Comparison of ENCODE assay signal across 29 cellular contexts in genomic region chr6:155412335-155412734, GRCh38. TPM values are rescaled to one million over a fixed set of nuclear protein-coding genes. Genes with fewer than 3 reads are reported as not detected.
DNase-seq lines count a peak whose midpoint lies in the region; ATAC-seq and TF ChIP-seq lines count a peak whose summit lies in the region.
"Had no signal": no experiment of that assay in that cellular context is flagged by ENCODE, and none has a peak within 500 bp of the region (broad histone marks: within the 10 kb centered on the region; RNA-seq: fewer than 3 reads in every experiment).

No MANE protein-coding gene starts in this region.

- no peaks in the 10 kb centered on the region for H3K36me3 ChIP-seq in prostate gland
- H3K36me3 ChIP-seq in body of pancreas (replicated peaks in 1 of 2; ENCODE audit: insufficient read depth in 1 of 2, low read depth in 2 of 2): no peaks in the 10 kb centered on the region
- H3K36me3 ChIP-seq: breast epithelium, colonic mucosa, gastroesophageal sphincter, neutrophil, stomach, tibial nerve had no signal

- H3K9me3 ChIP-seq in prostate gland (no peaks in the 10 kb centered on the region), body of pancreas (no peaks in the 10 kb centered on the region)
- H3K9me3 ChIP-seq: breast epithelium, colonic mucosa, gastroesophageal sphincter, neutrophil, stomach, tibial nerve had no signal

- intact Hi-C loops in prostate gland (cut with DNase I) (no loop called here), body of pancreas (cut with DNase I) (no loop called here)

- H3K27me3 ChIP-seq in prostate gland (replicated peaks; ENCODE audit: insufficient read depth): no peaks in the 10 kb centered on the region
- H3K27me3 ChIP-seq in body of pancreas: no peaks in the 10 kb centered on the region
- H3K27me3 ChIP-seq: breast epithelium, colonic mucosa, gastroesophageal sphincter, neutrophil, stomach, tibial nerve had no signal

- peak; percentile 47 for DNase-seq in NCI-H1092 treated with DMSO at 0.1 percent for 48 hours (lab: John Stamatoyannopoulos, UW)
- no peak for DNase-seq in NCI-H1092 (lab: John Stamatoyannopoulos, UW)
- peak; percentile 15 for DNase-seq in M059J (ENCODE audit: low read depth)
- DNase-seq in epithelial cell of esophagus (ENCODE audit: low read depth): peak; percentile 10
- DNase-seq in renal cortical epithelial cell (ENCODE audit: low read depth): peak; percentile 24
- DNase-seq in prostate gland (ENCODE audit: low spot score): no peak
- DNase-seq in body of pancreas: no peak
- DNase-seq in medulla oblongata (ENCODE audit: extremely low spot score): no peak
- DNase-seq: activated CD4-positive, alpha-beta memory T cell treated with anti-CD3 and anti-CD28 coated beads, Interleukin-2, amount 10 ng/mL, durations not matched to agents 7 days and 5 days; activated CD4-positive, alpha-beta T cell treated with anti-CD3 and anti-CD28 coated beads for 1 hour; CD4-positive, CD25-positive, alpha-beta regulatory T cell; colonic mucosa; hippocampal formation; KBM-7; left colon; MM.1S; NCI-H1436 treated with DMSO at 0.1 percent for 48 hours; OCI-M1; stomach had no signal

- ATAC-seq in body of pancreas: no peak
- ATAC-seq: esophagus mucosa, gastroesophageal sphincter, left colon had no signal

- WGBS in prostate gland: 96% methylated on average over 1 of the region's 1 CpG
- WGBS in body of pancreas, 2 donors: 82 to 92% methylated on average over 1 of the region's 1 CpG

- H3K4me3 ChIP-seq in epithelial cell of esophagus (ENCODE audit: low read length) (no peak overlapping the region), prostate gland (no peak overlapping the region), body of pancreas (no peak overlapping the region)
- H3K4me3 ChIP-seq: breast epithelium, colonic mucosa, gastroesophageal sphincter, stomach, tibial nerve had no signal

- TF ChIP-seq POLR2A in prostate gland (IDR thresholded peaks at IDR 0.05) (no peak), body of pancreas (IDR thresholded peaks at IDR 0.05) (no peak)

- TF ChIP-seq CTCF in epithelial cell of esophagus (IDR thresholded peaks at IDR 0.05; ENCODE audit: insufficient read depth, low read depth, low read length, missing control alignments) (no peak), prostate gland (IDR thresholded peaks at IDR 0.05) (no peak), body of pancreas (IDR thresholded peaks at IDR 0.05) (no peak)

- H3K27ac ChIP-seq in prostate gland (no peak overlapping the region), body of pancreas (no peak overlapping the region)
- H3K27ac ChIP-seq: 22Rv1, breast epithelium, colonic mucosa, gastroesophageal sphincter, neutrophil, stomach, tibial nerve had no signal

- H3K4me1 ChIP-seq in prostate gland (replicated peaks) (no peaks in the 10 kb centered on the region), body of pancreas (peaks cover under 1% of the 10 kb centered on the region)
- H3K4me1 ChIP-seq: breast epithelium, colonic mucosa had no signal

RNA-seq across cellular contexts. Expression of gene NOX3, which starts 43.3 kb away (rescaled TPM):
- total RNA-seq in M059J (2014; rRNA removed; shearing (Covaris generic)): not detected in 2 replicates
- total RNA-seq in renal cortical epithelial cell: not detected in 2 replicates
- total RNA-seq in prostate gland: not detected
- not detected for total RNA-seq in body of pancreas
- total RNA-seq: activated CD4-positive, alpha-beta memory T cell treated with anti-CD3 and anti-CD28 coated beads, Interleukin-2, amount 10 ng/mL, durations not matched to agents 7 days and 5 days; breast epithelium; CD4-positive, CD25-positive, alpha-beta regulatory T cell; colonic mucosa; esophagus mucosa; H4; left colon; mesenteric fat pad; progenitor cell of endocrine pancreas; stomach; T-helper 2 cell treated with Interferon-gamma antibody and Interleukin-4, amounts not matched to agents 100 ng/mL and 5 ng/mL, for 36 hours; tibial nerve had no signal

Comparison
In these comparisons a context has a peak if more than half of its experiments do, and no peak if none do; other contexts are left out.
1. DNase-seq: peak in NCI-H1092 treated with DMSO at 0.1 percent for 48 hours (single experiment), M059J (single experiment), epithelial cell of esophagus (single experiment) and renal cortical epithelial cell (single experiment); none in NCI-H1092 (single experiment), prostate gland (single experiment), body of pancreas (0 of 4) and medulla oblongata (single experiment).